Comparison of ENCODE assay signal across 27 cellular contexts in the genomic region with DNA sequence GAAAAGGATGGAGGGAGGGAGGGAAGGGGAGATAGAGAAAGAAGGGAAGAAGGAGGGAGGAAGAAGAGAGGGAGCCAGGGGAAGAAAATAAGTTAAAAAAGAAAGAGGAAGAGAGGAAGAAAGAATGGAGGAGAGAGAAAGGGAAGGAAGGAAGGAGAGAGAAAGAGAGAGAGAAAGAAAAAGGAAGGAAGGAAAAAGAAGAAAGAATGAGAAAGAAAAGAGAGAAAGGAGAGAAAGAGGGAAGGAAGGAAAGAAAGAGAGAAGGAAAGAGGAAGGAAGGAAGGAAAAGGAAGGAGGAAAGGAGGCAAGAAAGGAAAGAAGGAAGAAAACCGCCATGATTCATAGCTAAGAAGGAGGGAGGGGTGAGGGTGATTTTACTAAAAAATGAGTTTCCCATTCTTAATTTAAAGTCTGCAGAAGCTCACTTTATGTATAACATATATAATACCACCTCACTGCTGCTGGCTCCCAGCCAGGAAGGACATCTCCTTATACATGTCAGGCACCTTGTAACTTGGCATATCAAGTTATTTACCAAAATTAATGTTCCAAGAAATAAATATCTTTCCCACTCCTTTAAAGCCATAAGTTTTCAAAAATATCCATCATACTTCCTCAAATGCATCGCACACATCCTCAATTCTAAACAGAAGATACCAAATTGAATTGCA. TPM values are rescaled to one million over a fixed set of nuclear protein-coding genes. Genes with fewer than 3 reads are reported as not detected.
DNase-seq lines count a peak whose midpoint lies in the region; ATAC-seq and TF ChIP-seq lines count a peak whose summit lies in the region.
"Had no signal": no experiment of that assay in that cellular context is flagged by ENCODE, and none has a peak within 500 bp of the region (broad histone marks: within the 10 kb centered on the region; RNA-seq: fewer than 3 reads in every experiment).

No MANE protein-coding gene starts in this region.

- in situ Hi-C loops in KBM-7 (cut with MboI; ENCODE audit: low pct_unique_long_range_greater_than_20kb, low sequenced_read_pairs), result no loop called here

- H3K36me3 Mint-ChIP-seq in central memory CD8-positive, alpha-beta T cell (ENCODE audit: insufficient read depth), result no peaks in the 10 kb centered on the region
- no peaks in the 10 kb centered on the region for H3K36me3 Mint-ChIP-seq in neural progenitor cell
- H3K36me3 Mint-ChIP-seq: CD8-positive, alpha-beta memory T cell had no signal

- peaks cover 46% of the 10 kb centered on the region for H3K27me3 Mint-ChIP-seq in central memory CD8-positive, alpha-beta T cell
- H3K27me3 Mint-ChIP-seq in neural progenitor cell (ENCODE audit: insufficient read depth, low read depth), result peaks cover 4% of the 10 kb centered on the region

- H3K9me3 Mint-ChIP-seq in central memory CD8-positive, alpha-beta T cell, result no peaks in the 10 kb centered on the region
- peaks cover 3% of the 10 kb centered on the region for H3K9me3 Mint-ChIP-seq in neural progenitor cell

- WGBS in right cardiac atrium, result 71% methylated on average over 2 of the region's 2 CpGs

- peak; percentile 32 for DNase-seq in CD1c-positive myeloid dendritic cell (ENCODE audit: extremely low spot score)
- DNase-seq in KBM-7, result peak; percentile 7
- no peak for DNase-seq in central memory CD8-positive, alpha-beta T cell (ENCODE audit: low spot score in 2 of 2)
- no peak for DNase-seq in neural progenitor cell (ENCODE audit: low spot score)
- DNase-seq in RKO (ENCODE audit: low spot score), result no peak
- DNase-seq in sciatic nerve (ENCODE audit: low spot score), result no peak
- DNase-seq in right cardiac atrium, result no peak
- DNase-seq: CD8-positive, alpha-beta memory T cell; DMS 273 treated with DMSO at 0.1 percent for 48 hours; DMS79; EL; GDM1; NCI-H2029 treated with DMSO at 0.1 percent for 48 hours; NCI-H2227 treated with DMSO at 0.1 percent for 48 hours; NCI-H526 treated with DMSO at 0.1 percent for 48 hours; SIG-M5 had no signal

- no peaks in the 10 kb centered on the region for H3K27me3 ChIP-seq in neural progenitor cell
- no peaks in the 10 kb centered on the region for H3K27me3 ChIP-seq in right cardiac atrium (ENCODE audit: control insufficient read depth, insufficient read depth)
- H3K27me3 ChIP-seq: BLaER1 had no signal

- no peaks in the 10 kb centered on the region for H3K9me3 ChIP-seq in neural progenitor cell (ENCODE audit: low read depth)
- H3K9me3 ChIP-seq in right cardiac atrium (ENCODE audit: control insufficient read depth, low read length), result no peaks in the 10 kb centered on the region

- peaks cover 27% of the 10 kb centered on the region for H3K4me1 ChIP-seq in neural progenitor cell
- no peaks in the 10 kb centered on the region for H3K4me1 ChIP-seq in right cardiac atrium (ENCODE audit: control insufficient read depth, insufficient read depth, low read length)

- no peak overlapping the region for H3K9ac ChIP-seq in neural progenitor cell
- H3K9ac ChIP-seq: BLaER1 had no signal

- H3F3A ChIP-seq in neural progenitor cell (ENCODE audit: low read depth), result peaks cover 4% of the 10 kb centered on the region

- no peak overlapping the region for H3K4me3 Mint-ChIP-seq in central memory CD8-positive, alpha-beta T cell
- peak overlapping the region; percentile 30 for H3K4me3 Mint-ChIP-seq in neural progenitor cell
- H3K4me3 Mint-ChIP-seq: CD8-positive, alpha-beta memory T cell had no signal

- no peak for TF ChIP-seq CTCF in neural progenitor cell (IDR thresholded peaks at IDR 0.05)

- no peaks in the 10 kb centered on the region for H3K36me3 ChIP-seq in neural progenitor cell
- H3K36me3 ChIP-seq: BLaER1 had no signal

- intact Hi-C loops in sciatic nerve (cut with DNase I) (no loop called here), right cardiac atrium (cut with DNase I) (no loop called here)

- no peaks in the 10 kb centered on the region for H3K4me1 Mint-ChIP-seq in central memory CD8-positive, alpha-beta T cell
- H3K4me1 Mint-ChIP-seq in neural progenitor cell, result peaks cover 23% of the 10 kb centered on the region
- H3K4me1 Mint-ChIP-seq: CD8-positive, alpha-beta memory T cell had no signal

- H3K27ac Mint-ChIP-seq in central memory CD8-positive, alpha-beta T cell (ENCODE audit: low read depth), result peak overlapping the region; percentile 58
- no peak overlapping the region for H3K27ac Mint-ChIP-seq in neural progenitor cell

- H4K20me1 ChIP-seq in neural progenitor cell (ENCODE audit: low read depth), result no peaks in the 10 kb centered on the region
- H4K20me1 ChIP-seq: BLaER1 had no signal

- no peak overlapping the region for H3K4me3 ChIP-seq in neural progenitor cell
- no peak overlapping the region for H3K4me3 ChIP-seq in right cardiac atrium (ENCODE audit: low read length)
- H3K4me3 ChIP-seq: BLaER1, SK-N-MC had no signal

- no peaks in the 10 kb centered on the region for H3K79me2 ChIP-seq in neural progenitor cell (ENCODE audit: low read depth)

- no peak overlapping the region for H3K27ac ChIP-seq in neural progenitor cell
- no peak overlapping the region for H3K27ac ChIP-seq in right cardiac atrium (ENCODE audit: low read length)
- H3K27ac ChIP-seq: BLaER1, SK-N-MC had no signal

- H2AFZ ChIP-seq in neural progenitor cell (replicated peaks), result no peak overlapping the region

- no peak for ATAC-seq in central memory CD8-positive, alpha-beta T cell (replicated peaks; ENCODE audit: extremely low read depth, poor library complexity, severe bottlenecking)
- ATAC-seq in HG03457 (IDR thresholded peaks at IDR 0.05; ENCODE audit: unreplicated experiment), result no peak
- ATAC-seq in sciatic nerve, result no peak
- ATAC-seq in right cardiac atrium, result no peak
- ATAC-seq: HepG2, Panc1 had no signal

- no peak overlapping the region for H3K4me2 ChIP-seq in neural progenitor cell
- H3K4me2 ChIP-seq: BLaER1 had no signal

RNA-seq across cellular contexts. Expression of gene OLIG2, which starts 46.0 kb away (rescaled TPM):
- total RNA-seq in neural progenitor cell (ENCODE audit: low replicate concordance), result 0.15 TPM in 1 of 2 replicates, not detected in the other
- not detected for total RNA-seq in sciatic nerve
- not detected for total RNA-seq in right cardiac atrium
- not detected for polyA plus RNA-seq in right cardiac atrium
- total RNA-seq: CD8-positive, alpha-beta memory T cell; HepG2; HT1080; LHCN-M2; MCF 10A; NCI-H460; OCI-LY7 had no signal
- polyA plus RNA-seq: AG04450; CD8-positive, alpha-beta memory T cell; HepG2 had no signal

Comparison
In these comparisons a context has a peak if more than half of its experiments do, and no peak if none do; other contexts are left out.
1. DNase-seq: peak in CD1c-positive myeloid dendritic cell (single experiment) and KBM-7 (single experiment); none in central memory CD8-positive, alpha-beta T cell (0 of 2), neural progenitor cell (single experiment), RKO (single experiment), sciatic nerve (single experiment) and right cardiac atrium (0 of 3).